In genomic region chr4:64581422-64581821, GRCh38 we compare ENCODE assay signal across 15 cellular contexts.
DNase-seq lines count a peak whose midpoint lies in the region; ATAC-seq and TF ChIP-seq lines count a peak whose summit lies in the region.
"Had no signal": no experiment of that assay in that cellular context is flagged by ENCODE, and none has a peak within 500 bp of the region (broad histone marks: within the 10 kb centered on the region; RNA-seq: fewer than 3 reads in every experiment).

No MANE protein-coding gene starts in this region.

- 93% methylated on average over 2 of the region's 2 CpGs for whole genome bisulfite sequencing in hepatocyte (ENCODE audit: low lambda C conversion rate, missing lambda C conversion rate)

- no peaks in the 10 kb centered on the region for H3K79me2 ChIP-seq in hepatocyte

- H3K27ac ChIP-seq in hepatocyte (no peak overlapping the region), upper lobe of right lung (no peak overlapping the region)
- H3K27ac ChIP-seq: esophagus squamous epithelium had no signal

- no peak overlapping the region for H3K4me3 ChIP-seq in AG10803 (ENCODE audit: low read length)
- H3K4me3 ChIP-seq in LNCaP clone FGC (ENCODE audit: low read depth, low read length): no peak overlapping the region
- no peak overlapping the region for H3K4me3 ChIP-seq in hepatocyte
- no peak overlapping the region for H3K4me3 ChIP-seq in upper lobe of right lung
- H3K4me3 ChIP-seq: esophagus squamous epithelium had no signal

- intact Hi-C loops in upper lobe of right lung (cut with DNase I): no loop called here

- H4K20me1 ChIP-seq in hepatocyte (ENCODE audit: insufficient read depth, poor library complexity, severe bottlenecking): no peaks in the 10 kb centered on the region

- H3K36me3 ChIP-seq in hepatocyte (replicated peaks; ENCODE audit: insufficient read depth, low read depth) (no peaks in the 10 kb centered on the region), upper lobe of right lung (no peaks in the 10 kb centered on the region)
- H3K36me3 ChIP-seq: esophagus squamous epithelium had no signal

- no peaks in the 10 kb centered on the region for H3K9me3 ChIP-seq in hepatocyte (ENCODE audit: low read depth)
- no peaks in the 10 kb centered on the region for H3K9me3 ChIP-seq in upper lobe of right lung
- H3K9me3 ChIP-seq: esophagus squamous epithelium had no signal

- H3K9me2 ChIP-seq in hepatocyte (replicated peaks; ENCODE audit: insufficient read depth): no peaks in the 10 kb centered on the region

- DNase-seq in AG10803 (ENCODE audit: low read depth) (peak; percentile 36), LNCaP clone FGC (ENCODE audit: low read depth) (peak; percentile 47), astrocyte of the hippocampus (ENCODE audit: low read depth, low spot score) (peak; percentile 79), hepatocyte (ENCODE audit: low spot score) (peak; percentile 10), NCI-H146 treated with DMSO at 0.1 percent for 48 hours (lab: John Stamatoyannopoulos, UW; ENCODE audit: unreplicated experiment) (no peak), UCSD-AML1 (lab: John Stamatoyannopoulos, UW; ENCODE audit: unreplicated experiment) (no peak), upper lobe of right lung (no peak)
- no peak for DNase-seq in stimulated activated CD4-positive, alpha-beta T cell treated with anti-CD3 and anti-CD28 coated beads, Interleukin-2, amount 100 ng/mL, for 24 hours
- DNase-seq: activated CD4-positive, alpha-beta T cell treated with anti-CD3 and anti-CD28 coated beads, Interleukin-2, amount 10 ng/mL, durations not matched to agents 24 days and 14 days; amniotic stem cell; dermis blood vessel endothelial cell; esophagus squamous epithelium; naive thymus-derived CD4-positive, alpha-beta T cell; NCI-H1048; Right ventricle myocardium superior had no signal

- no peaks in the 10 kb centered on the region for H3K4me1 ChIP-seq in hepatocyte (ENCODE audit: insufficient read depth)
- no peaks in the 10 kb centered on the region for H3K4me1 ChIP-seq in upper lobe of right lung
- H3K4me1 ChIP-seq: esophagus squamous epithelium had no signal

- ATAC-seq in upper lobe of right lung: no peak
- ATAC-seq: naive thymus-derived CD4-positive, alpha-beta T cell had no signal

- H3K27me3 ChIP-seq in hepatocyte (no peaks in the 10 kb centered on the region), upper lobe of right lung (no peaks in the 10 kb centered on the region)
- H3K27me3 ChIP-seq: esophagus squamous epithelium had no signal

- no peak overlapping the region for H3K4me2 ChIP-seq in hepatocyte

- TF ChIP-seq CTCF in AG10803 (conservative IDR thresholded peaks at IDR 0.05; ENCODE audit: low read length): no peak
- TF ChIP-seq CTCF in LNCaP clone FGC (IDR thresholded peaks at IDR 0.05; ENCODE audit: control insufficient read depth, extremely low read depth, insufficient read depth): no peak
- TF ChIP-seq CTCF in hepatocyte (IDR thresholded peaks at IDR 0.05; ENCODE audit: poor library complexity): no peak
- TF ChIP-seq CTCF in upper lobe of right lung (IDR thresholded peaks at IDR 0.05): no peak

- H2AFZ ChIP-seq in hepatocyte: no peak overlapping the region

Comparison
In these comparisons a context has a peak if more than half of its experiments do, and no peak if none do; other contexts are left out.
1. DNase-seq: peak in AG10803 (single experiment), LNCaP clone FGC (single experiment), astrocyte of the hippocampus (single experiment) and hepatocyte (single experiment); none in NCI-H146 treated with DMSO at 0.1 percent for 48 hours (single experiment), UCSD-AML1 (single experiment), upper lobe of right lung (single experiment) and stimulated activated CD4-positive, alpha-beta T cell treated with anti-CD3 and anti-CD28 coated beads, Interleukin-2, amount 100 ng/mL, for 24 hours (0 of 2).